9 cellular contexts compared by ENCODE assay signal in the genomic region with DNA sequence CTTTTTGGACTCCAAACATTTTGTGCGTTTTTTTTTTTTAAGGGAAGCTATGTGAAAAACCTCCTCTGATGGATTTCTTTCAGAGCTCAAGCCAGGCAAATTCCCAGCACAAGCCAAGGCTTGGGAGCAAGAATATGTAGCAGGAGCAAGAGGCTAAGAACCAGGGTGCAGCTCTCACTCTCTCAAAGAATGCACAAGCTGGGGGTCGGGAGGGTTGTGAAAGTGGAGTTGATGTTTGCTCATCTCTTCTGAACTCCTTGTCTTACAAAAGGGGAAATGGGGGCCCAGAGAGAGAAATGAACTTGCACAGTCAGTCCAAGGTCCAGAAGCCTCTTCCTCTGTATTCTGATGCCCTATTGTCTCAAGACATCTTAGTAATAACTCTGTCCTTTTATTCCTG. TPM values are rescaled to one million over a fixed set of nuclear protein-coding genes. Genes with fewer than 3 reads are reported as not detected.
A peak's percentile ranks its signal among the peaks of the same experiment; 100 is the strongest.
DNase-seq lines count a peak whose midpoint lies in the region; ATAC-seq and TF ChIP-seq lines count a peak whose summit lies in the region.
"Had no signal": no experiment of that assay in that cellular context is flagged by ENCODE, and none has a peak within 500 bp of the region (broad histone marks: within the 10 kb centered on the region; RNA-seq: fewer than 3 reads in every experiment).

No MANE protein-coding gene starts in this region.

- H3K9me3 Mint-ChIP-seq in activated naive CD8-positive, alpha-beta T cell treated with anti-CD3 and anti-CD28 coated beads, Interleukin-2, amount 10 ng/mL, durations not matched to agents 7 days and 5 days = no peaks in the 10 kb centered on the region
- H3K9me3 Mint-ChIP-seq in naive B cell (no peaks in the 10 kb centered on the region), H9 (no peaks in the 10 kb centered on the region)

- no peak overlapping the region for H2AFZ ChIP-seq in KMS-11 (ENCODE audit: low read depth)
- no peak overlapping the region for H2AFZ ChIP-seq in H9 (ENCODE audit: low read length)

- peak overlapping the region in 9 of 11 experiments; percentile 35 to 74 (median 55); a peak in 15 of 22 replicates for H3K9ac ChIP-seq in BLaER1 treated with 17β-estradiol and CSF1 and Interleukin-3, amounts not matched to agents 10 nM and 100 nM
- H3K9ac ChIP-seq in KMS-11 (no peak overlapping the region), H9 (ENCODE audit: extremely low read depth, insufficient read length, low read length) (no peak overlapping the region)

- H3K18ac ChIP-seq in H9 (ENCODE audit: insufficient read length, low read depth, low read length) = no peak overlapping the region

- no peak overlapping the region for H2AK5ac ChIP-seq in H9 (ENCODE audit: insufficient read length, low read length)

- peaks cover 78 to 87% (median 83%) of the 10 kb centered on the region in 10 experiments for H3K4me1 ChIP-seq in BLaER1 treated with 17β-estradiol and CSF1 and Interleukin-3, amounts not matched to agents 10 nM and 100 nM
- peaks cover 85% of the 10 kb centered on the region for H3K4me1 ChIP-seq in KMS-11 (ENCODE audit: low read depth, poor library complexity, severe bottlenecking)
- no peaks in the 10 kb centered on the region for H3K4me1 ChIP-seq in H9 (ENCODE audit: insufficient read depth, low read length)

- no peak overlapping the region for H2BK120ac ChIP-seq in H9 (ENCODE audit: low read depth, low read length, poor library complexity, severe bottlenecking)

- no peak overlapping the region for H3K56ac ChIP-seq in H9 (ENCODE audit: insufficient read length, low read depth, low read length)

- H2BK20ac ChIP-seq in H9 (ENCODE audit: low read depth, low read length, poor library complexity, severe bottlenecking) = no peak overlapping the region

- H3K23ac ChIP-seq in H9 (ENCODE audit: insufficient read length, low read depth, low read length) = no peak overlapping the region

- H3K79me2 ChIP-seq in KMS-11 (ENCODE audit: insufficient read depth, low read depth) = no peaks in the 10 kb centered on the region
- H3K79me2 ChIP-seq in H9 (ENCODE audit: insufficient read depth, low read length) = no peaks in the 10 kb centered on the region

- no peaks in the 10 kb centered on the region for H3K36me3 ChIP-seq in BLaER1 treated with 17β-estradiol and CSF1 and Interleukin-3, amounts not matched to agents 10 nM and 100 nM
- H3K36me3 ChIP-seq in KMS-11 (ENCODE audit: insufficient read depth) = no peaks in the 10 kb centered on the region
- H3K36me3 ChIP-seq: cardiac muscle cell had no signal

- H3K27me3 Mint-ChIP-seq in activated naive CD8-positive, alpha-beta T cell treated with anti-CD3 and anti-CD28 coated beads, Interleukin-2, amount 10 ng/mL, durations not matched to agents 7 days and 5 days = no peaks in the 10 kb centered on the region
- H3K27me3 Mint-ChIP-seq in naive B cell (no peaks in the 10 kb centered on the region), H9 (ENCODE audit: low read depth) (peaks cover 5% of the 10 kb centered on the region)

- H3K9me3 ChIP-seq in BLaER1 treated with 17β-estradiol and CSF1 and Interleukin-3, amounts not matched to agents 10 nM and 100 nM (replicated peaks in 1 of 11) = 0 out of 22 replicates have a peak, but pooled peaks cover 0 to 3% (median 0%) of the 10 kb centered on the region in 11 experiments
- no peaks in the 10 kb centered on the region for H3K9me3 ChIP-seq in H9 (ENCODE audit: control insufficient read depth, low read depth, low read length)

- H3T11ph ChIP-seq in H9 (ENCODE audit: low read length) = no peak overlapping the region

- H3K14ac ChIP-seq in H9 (ENCODE audit: insufficient read depth, low read length) = no peak overlapping the region

- no peak overlapping the region for H4K5ac ChIP-seq in H9 (ENCODE audit: insufficient read length, low read depth, low read length)

- no peak for DNase-seq in activated naive CD8-positive, alpha-beta T cell treated with anti-CD3 and anti-CD28 coated beads, Interleukin-2, amount 10 ng/mL, durations not matched to agents 7 days and 5 days
- DNase-seq in naive B cell (no peak), H9 (no peak), middle frontal gyrus (ENCODE audit: extremely low spot score, low spot score) (no peak), NCI-H345 treated with DMSO at 0.1 percent for 48 hours (lab: John Stamatoyannopoulos, UW; ENCODE audit: unreplicated experiment) (no peak)

- no peak overlapping the region for H2BK5ac ChIP-seq in H9 (ENCODE audit: insufficient read length, low read length)

- peaks cover under 1% of the 10 kb centered on the region for H3K23me2 ChIP-seq in H9 (ENCODE audit: insufficient read length, low read depth, low read length, poor library complexity, severe bottlenecking)

- H3K27me3 ChIP-seq in BLaER1 treated with 17β-estradiol and CSF1 and Interleukin-3, amounts not matched to agents 10 nM and 100 nM = no peaks in the 10 kb centered on the region
- no peaks in the 10 kb centered on the region for H3K27me3 ChIP-seq in KMS-11 (ENCODE audit: insufficient read depth, low read depth)
- no peaks in the 10 kb centered on the region for H3K27me3 ChIP-seq in H9 (ENCODE audit: insufficient read depth, low read length)
- H3K27me3 ChIP-seq: cardiac muscle cell had no signal

- no peak overlapping the region for H2BK12ac ChIP-seq in H9 (ENCODE audit: insufficient read length, low read depth, low read length)

- no peak overlapping the region for H2BK15ac ChIP-seq in H9 (ENCODE audit: low read depth, low read length)

- 0 out of 20 replicates have a peak overlapping the region, but pooled peaks of 2 of the 10 experiments have one; percentile 1 to 8 for H3K4me3 ChIP-seq in BLaER1 treated with 17β-estradiol and CSF1 and Interleukin-3, amounts not matched to agents 10 nM and 100 nM
- H3K4me3 ChIP-seq in KMS-11 (IDR thresholded peaks at IDR 0.05; ENCODE audit: insufficient read depth, low read depth, low read length) = no peak overlapping the region
- H3K4me3 ChIP-seq: cardiac muscle cell had no signal

- H3K4ac ChIP-seq in H9 (ENCODE audit: low read depth, low read length) = no peak overlapping the region

- H3K27ac ChIP-seq in BLaER1 treated with 17β-estradiol and CSF1 and Interleukin-3, amounts not matched to agents 10 nM and 100 nM = peak overlapping the region in 10 of 11 experiments; percentile 57 to 94 (median 90); a peak in 20 of 22 replicates
- peak overlapping the region; percentile 74; the same call in 1 of the 2 replicates for H3K27ac ChIP-seq in KMS-11
- no peak overlapping the region for H3K27ac ChIP-seq in H9 (ENCODE audit: insufficient read length, low read depth, low read length)
- H3K27ac ChIP-seq: cardiac muscle cell had no signal

- peak overlapping the region; percentile 87 for H3K27ac Mint-ChIP-seq in activated naive CD8-positive, alpha-beta T cell treated with anti-CD3 and anti-CD28 coated beads, Interleukin-2, amount 10 ng/mL, durations not matched to agents 7 days and 5 days
- H3K27ac Mint-ChIP-seq in naive B cell (peak overlapping the region in 4 of 6 donors; percentile 63 to 88 (median 72)), H9 (no peak overlapping the region)

- H3K79me1 ChIP-seq in H9 (ENCODE audit: insufficient read depth, low read depth, low read length, poor library complexity, severe bottlenecking) = no peaks in the 10 kb centered on the region

- no peak overlapping the region for H4K8ac ChIP-seq in H9 (replicated peaks; ENCODE audit: insufficient read length, low read depth, low read length)

- no peaks in the 10 kb centered on the region for H4K20me1 ChIP-seq in BLaER1 treated with 17β-estradiol and CSF1 and Interleukin-3, amounts not matched to agents 10 nM and 100 nM
- no peaks in the 10 kb centered on the region for H4K20me1 ChIP-seq in KMS-11 (ENCODE audit: insufficient read depth)
- H4K20me1 ChIP-seq in H9 (ENCODE audit: control insufficient read depth, insufficient read depth, insufficient read length) = no peaks in the 10 kb centered on the region

- no peak for ATAC-seq in activated naive CD8-positive, alpha-beta T cell treated with anti-CD3 and anti-CD28 coated beads, Interleukin-2, amount 10 ng/mL, durations not matched to agents 7 days and 5 days (ENCODE audit: low read depth)
- ATAC-seq in naive B cell (ENCODE audit: low read depth in 2 of 2) = no peak
- ATAC-seq in HG03457 (IDR thresholded peaks at IDR 0.05; ENCODE audit: unreplicated experiment) = no peak

- TF ChIP-seq CTCF in KMS-11 (conservative IDR thresholded peaks at IDR 0.05; ENCODE audit: low read depth, low read length) = no peak
- no peak for TF ChIP-seq CTCF in H9 (conservative IDR thresholded peaks at IDR 0.05)

- no CpG with 5 or more reads among the region's 2 CpGs for WGBS in H9 (ENCODE audit: extremely low coverage, insufficient read length, low lambda C conversion rate)

- H3K4me2 ChIP-seq in BLaER1 treated with 17β-estradiol and CSF1 and Interleukin-3, amounts not matched to agents 10 nM and 100 nM = peak overlapping the region; percentile 82 to 99 (median 95)
- peak overlapping the region; percentile 77; the same call in 1 of the 2 replicates for H3K4me2 ChIP-seq in KMS-11
- H3K4me2 ChIP-seq in H9 (ENCODE audit: insufficient read depth, insufficient read length, low read length) = no peak overlapping the region

- no peak overlapping the region for H4K91ac ChIP-seq in H9 (ENCODE audit: insufficient read length, low read depth, low read length)

- H3K36me3 Mint-ChIP-seq in activated naive CD8-positive, alpha-beta T cell treated with anti-CD3 and anti-CD28 coated beads, Interleukin-2, amount 10 ng/mL, durations not matched to agents 7 days and 5 days = peaks cover 3% of the 10 kb centered on the region
- H3K36me3 Mint-ChIP-seq in naive B cell (no peaks in the 10 kb centered on the region), H9 (ENCODE audit: insufficient read depth in 1 of 3, low read depth in 3 of 3) (no peaks in the 10 kb centered on the region)

- peaks cover 66% of the 10 kb centered on the region for H3K4me1 Mint-ChIP-seq in activated naive CD8-positive, alpha-beta T cell treated with anti-CD3 and anti-CD28 coated beads, Interleukin-2, amount 10 ng/mL, durations not matched to agents 7 days and 5 days
- peaks cover 48 to 83% (median 74%) of the 10 kb centered on the region in 3 donors for H3K4me1 Mint-ChIP-seq in naive B cell
- peaks cover 2 to 3% of the 10 kb centered on the region in 2 experiments; a peak in 2 of 4 replicates for H3K4me1 Mint-ChIP-seq in H9

- peak overlapping the region; percentile 43 for H3K4me3 Mint-ChIP-seq in activated naive CD8-positive, alpha-beta T cell treated with anti-CD3 and anti-CD28 coated beads, Interleukin-2, amount 10 ng/mL, durations not matched to agents 7 days and 5 days
- H3K4me3 Mint-ChIP-seq in naive B cell (peak overlapping the region in 6 of 8 donors; percentile 10 to 75 (median 42)), H9 (no peak overlapping the region; a peak in 1 of 5 replicates)

- POLR2A ChIA-PET in activated naive CD8-positive, alpha-beta T cell treated with anti-CD3 and anti-CD28 coated beads, Interleukin-2, amount 10 ng/mL, durations not matched to agents 7 days and 5 days (lab: Charles Lee) = interaction anchor here (0.7 to 4.7 kb wide), 7 partner anchors 8 to 353 kb away, joined by 3 to 54 read pairs (median 4); partner anchors contain the start of genes FBXW2, PHF19 and TRAF1

RNA-seq across cellular contexts. Expression of gene TRAF1, which starts 7.7 kb away (rescaled TPM):
- total RNA-seq in activated naive CD8-positive, alpha-beta T cell treated with anti-CD3 and anti-CD28 coated beads, Interleukin-2, amount 10 ng/mL, durations not matched to agents 7 days and 5 days = 100 to 1,000 TPM in 1 of 2 experiments, 10 to 100 TPM in 1; 97.1 to 102 TPM
- polyA plus RNA-seq in naive B cell (ENCODE audit: low read depth in 6 of 6) = under 1 TPM; 0.34 to 0.97 (median 0.72) TPM
- 1.4 and 1.5 TPM in 2 replicates for total RNA-seq in H9 (2021)

RNA-seq across cellular contexts. Expression of gene PHF19, which starts 57.3 kb away (rescaled TPM):
- total RNA-seq in activated naive CD8-positive, alpha-beta T cell treated with anti-CD3 and anti-CD28 coated beads, Interleukin-2, amount 10 ng/mL, durations not matched to agents 7 days and 5 days = 100 to 1,000 TPM; 248 to 253 TPM
- polyA plus RNA-seq in naive B cell (ENCODE audit: low read depth in 6 of 6) = 1 to 10 TPM in 5 of 6 donors, under 1 TPM in 1; 0.26 to 5.4 (median 3.5) TPM
- 66.7 and 66.8 TPM in 2 replicates for total RNA-seq in H9 (2021)

Comparison
In these comparisons a context has a peak if more than half of its experiments do, and no peak if none do; other contexts are left out.
1. H3K9ac ChIP-seq: peak in BLaER1 treated with 17β-estradiol and CSF1 and Interleukin-3, amounts not matched to agents 10 nM and 100 nM (9 of 11); none in KMS-11 (single experiment) and H9 (single experiment).
2. H3K27ac Mint-ChIP-seq: peak in activated naive CD8-positive, alpha-beta T cell treated with anti-CD3 and anti-CD28 coated beads, Interleukin-2, amount 10 ng/mL, durations not matched to agents 7 days and 5 days (single experiment) and naive B cell (4 of 6); none in H9 (0 of 3).
3. H3K4me3 Mint-ChIP-seq: peak in activated naive CD8-positive, alpha-beta T cell treated with anti-CD3 and anti-CD28 coated beads, Interleukin-2, amount 10 ng/mL, durations not matched to agents 7 days and 5 days (single experiment) and naive B cell (6 of 8); none in H9 (0 of 2).
4. RNA of gene TRAF1, which starts 7.7 kb away (total RNA-seq): 97.1 to 102 TPM in activated naive CD8-positive, alpha-beta T cell treated with anti-CD3 and anti-CD28 coated beads, Interleukin-2, amount 10 ng/mL, durations not matched to agents 7 days and 5 days; 1.4 to 1.5 TPM in H9; every median in the first group is over 10 times any median in the second.